Comparison of ENCODE assay signal across 11 cellular contexts in the genomic region with DNA sequence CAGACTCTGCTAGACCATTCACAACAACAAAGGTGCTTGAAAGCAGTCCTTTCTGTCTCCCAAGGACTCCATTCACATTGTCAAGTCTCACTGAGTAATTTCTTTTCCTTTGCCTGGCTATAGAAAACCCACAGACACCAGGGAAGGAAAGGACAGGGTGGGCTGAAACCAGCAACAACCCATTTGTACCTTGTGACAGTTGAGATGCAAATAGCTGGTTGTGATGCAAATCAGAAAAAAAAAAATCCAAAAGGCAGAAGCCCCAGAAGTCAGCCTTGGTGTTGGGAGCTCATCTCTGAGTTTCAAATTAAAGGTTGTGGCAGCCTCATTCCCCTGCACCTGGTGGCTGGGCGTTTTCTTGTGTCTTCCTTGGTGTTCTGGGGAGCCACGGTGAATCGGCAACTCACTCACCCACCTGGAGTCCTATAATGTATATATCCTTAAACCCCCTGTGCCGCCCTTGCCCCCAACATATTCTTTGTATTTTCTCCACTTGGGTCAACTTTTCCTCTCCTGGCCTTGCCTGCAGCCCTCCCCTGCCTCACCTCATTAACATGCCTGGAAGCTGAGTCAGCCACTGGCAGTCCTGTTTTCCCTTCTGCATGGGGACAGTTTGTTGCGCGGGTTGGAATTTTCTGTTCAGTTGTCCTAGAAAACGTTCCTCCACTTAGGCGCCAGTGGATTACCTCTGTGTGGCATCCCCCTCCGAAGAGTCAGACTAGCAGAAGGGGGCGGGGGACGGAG.
A peak's percentile ranks its signal among the peaks of the same experiment; 100 is the strongest.
DNase-seq lines count a peak whose midpoint lies in the region; ATAC-seq and TF ChIP-seq lines count a peak whose summit lies in the region.
"Had no signal": no experiment of that assay in that cellular context is flagged by ENCODE, and none has a peak within 500 bp of the region (broad histone marks: within the 10 kb centered on the region; RNA-seq: fewer than 3 reads in every experiment).

No MANE protein-coding gene starts in this region.

- H3K9me3 Mint-ChIP-seq in nephron progenitor cell = no peaks in the 10 kb centered on the region
- H3K9me3 Mint-ChIP-seq in activated CD4-positive, alpha-beta T cell treated with anti-CD3 and anti-CD28 coated beads for 36 hours (ENCODE audit: low read depth) = no peaks in the 10 kb centered on the region
- H3K9me3 Mint-ChIP-seq: CD4-positive, CD25-positive, alpha-beta regulatory T cell had no signal

- peak; percentile 64 for DNase-seq in Ammon's horn (ENCODE audit: low spot score)
- peak; percentile 65 for DNase-seq in PC-3
- no peak for DNase-seq in esophagus squamous epithelium (lab: John Stamatoyannopoulos, UW)
- DNase-seq in nephron progenitor cell = no peak
- DNase-seq in SK-N-DZ (ENCODE audit: low spot score) = no peak
- DNase-seq in activated CD4-positive, alpha-beta T cell treated with anti-CD3 and anti-CD28 coated beads for 36 hours = no peak
- no peak for DNase-seq in NCI-H1694 treated with DMSO at 0.1 percent for 48 hours (lab: John Stamatoyannopoulos, UW)
- DNase-seq: activated CD4-positive, alpha-beta T cell treated with anti-CD3 and anti-CD28 coated beads, Interleukin-2, amount 50 U/mL, for 48 hours; CD4-positive, CD25-positive, alpha-beta regulatory T cell; NCI-H1694 had no signal

- H3K27ac ChIP-seq in PC-3 (ENCODE audit: low read length) = no peak overlapping the region
- peak overlapping the region; percentile 1 to 78 (median 42) for H3K27ac ChIP-seq in esophagus squamous epithelium

- no peaks in the 10 kb centered on the region for H3F3A ChIP-seq in PC-3 (ENCODE audit: low read length, unreplicated experiment)

- H3K36me3 ChIP-seq in PC-3 (ENCODE audit: low read depth, low read length) (no peaks in the 10 kb centered on the region), esophagus squamous epithelium (no peaks in the 10 kb centered on the region)

- BruUV-seq in PC-3 (replicated peaks; lab: Mats Ljungman, UMichigan) = no TSS peak

- H3K4me2 ChIP-seq in PC-3 (ENCODE audit: low read length) = peak overlapping the region; percentile 81

- no peaks in the 10 kb centered on the region for H3K9me2 ChIP-seq in PC-3 (replicated peaks; ENCODE audit: low read length)

- peak overlapping the region; percentile 56 for H3K4me3 Mint-ChIP-seq in nephron progenitor cell
- no peak overlapping the region for H3K4me3 Mint-ChIP-seq in activated CD4-positive, alpha-beta T cell treated with anti-CD3 and anti-CD28 coated beads for 36 hours
- H3K4me3 Mint-ChIP-seq: CD4-positive, CD25-positive, alpha-beta regulatory T cell had no signal

- H3K36me3 Mint-ChIP-seq in nephron progenitor cell (ENCODE audit: low read depth) = no peaks in the 10 kb centered on the region
- no peaks in the 10 kb centered on the region for H3K36me3 Mint-ChIP-seq in activated CD4-positive, alpha-beta T cell treated with anti-CD3 and anti-CD28 coated beads for 36 hours (ENCODE audit: low read depth)
- H3K36me3 Mint-ChIP-seq: CD4-positive, CD25-positive, alpha-beta regulatory T cell had no signal

- H3K79me2 ChIP-seq in PC-3 (ENCODE audit: low read length) = no peaks in the 10 kb centered on the region

- H3K4me3 ChIP-seq in PC-3 (ENCODE audit: low read length) (peak overlapping the region; percentile 43; the same call in 1 of the 2 replicates), esophagus squamous epithelium (no peak overlapping the region)

- POLR2A ChIA-PET in PC-3 (lab: Charles Lee; ENCODE audit: unreplicated experiment) = interaction anchor here (0.6 kb wide), 1 partner anchor 52 kb away, joined by 4 read pairs; no protein-coding TSS in a partner anchor
- POLR2A ChIA-PET in activated CD4-positive, alpha-beta T cell treated with anti-CD3 and anti-CD28 coated beads for 36 hours (lab: Charles Lee) = no interaction called here

- peaks cover 20% of the 10 kb centered on the region for H3K27me3 Mint-ChIP-seq in nephron progenitor cell (ENCODE audit: low read depth, poor library complexity)
- H3K27me3 Mint-ChIP-seq in activated CD4-positive, alpha-beta T cell treated with anti-CD3 and anti-CD28 coated beads for 36 hours = no peaks in the 10 kb centered on the region

- 66 to 72% methylated on average over 6 to 8 of the region's 11 CpGs for WGBS in esophagus squamous epithelium, 2 donors

- ATAC-seq in PC-3 (peak; percentile 91), GM18505 (IDR thresholded peaks at IDR 0.05; ENCODE audit: unreplicated experiment) (no peak)
- no peak for ATAC-seq in activated CD4-positive, alpha-beta T cell treated with anti-CD3 and anti-CD28 coated beads for 36 hours

- no peaks in the 10 kb centered on the region for H4K20me1 ChIP-seq in PC-3 (ENCODE audit: low read length)

- TF ChIP-seq CTCF in PC-3 (conservative IDR thresholded peaks at IDR 0.05; ENCODE audit: low read depth, low read length) = no peak
- no peak for TF ChIP-seq CTCF in esophagus squamous epithelium (IDR thresholded peaks at IDR 0.05)
- no peak for TF ChIP-seq CTCF in nephron progenitor cell (IDR thresholded peaks at IDR 0.05)

- no peaks in the 10 kb centered on the region for H3K27me3 ChIP-seq in PC-3 (ENCODE audit: low read length)
- H3K27me3 ChIP-seq in esophagus squamous epithelium = no peaks in the 10 kb centered on the region

- H3K4me1 Mint-ChIP-seq in nephron progenitor cell = peaks cover 41% of the 10 kb centered on the region
- no peaks in the 10 kb centered on the region for H3K4me1 Mint-ChIP-seq in activated CD4-positive, alpha-beta T cell treated with anti-CD3 and anti-CD28 coated beads for 36 hours

- intact Hi-C loops in PC-3 (cut with micrococcal nuclease) (no loop called here), esophagus squamous epithelium (cut with DNase I) (no loop called here)
- intact Hi-C loops in activated CD4-positive, alpha-beta T cell treated with anti-CD3 and anti-CD28 coated beads for 36 hours (cut with DNase I, micrococcal nuclease) = no loop called here

- no peak overlapping the region for H3K9ac ChIP-seq in PC-3 (ENCODE audit: low read length)

- H3K9me3 ChIP-seq in PC-3 (ENCODE audit: low read length) (no peaks in the 10 kb centered on the region), esophagus squamous epithelium (no peaks in the 10 kb centered on the region)

- H3K27ac Mint-ChIP-seq in nephron progenitor cell = peak overlapping the region; percentile 62
- H3K27ac Mint-ChIP-seq in activated CD4-positive, alpha-beta T cell treated with anti-CD3 and anti-CD28 coated beads for 36 hours = no peak overlapping the region

- CTCF ChIA-PET in PC-3 (lab: Charles Lee) = no interaction called here
- CTCF ChIA-PET in activated CD4-positive, alpha-beta T cell treated with anti-CD3 and anti-CD28 coated beads for 36 hours (lab: Charles Lee) = interaction anchor here (0.6 to 1.3 kb wide), 3 partner anchors 11 to 86 kb away, joined by 3 to 4 read pairs (median 3); no protein-coding TSS in a partner anchor

- TF ChIP-seq POLR2A in esophagus squamous epithelium (IDR thresholded peaks at IDR 0.05) (no peak), GM18505 (IDR thresholded peaks at IDR 0.05; ENCODE audit: borderline replicate concordance, extremely low read depth, insufficient read depth, insufficient read length) (no peak)

- H2AFZ ChIP-seq in PC-3 (ENCODE audit: low read length) = 0 out of 2 replicates have a peak overlapping the region, but pooled peaks have one; percentile 45

- peaks cover 16% of the 10 kb centered on the region for H3K4me1 ChIP-seq in PC-3 (ENCODE audit: insufficient read depth, low read length)
- peaks cover 0 to 34% (median 8%) of the 10 kb centered on the region in 3 donors for H3K4me1 ChIP-seq in esophagus squamous epithelium

Comparison
In these comparisons a context has a peak if more than half of its experiments do, and no peak if none do; other contexts are left out.
1. DNase-seq: peak in Ammon's horn (single experiment) and PC-3 (single experiment); none in esophagus squamous epithelium (single experiment), nephron progenitor cell (single experiment), SK-N-DZ (single experiment), activated CD4-positive, alpha-beta T cell treated with anti-CD3 and anti-CD28 coated beads for 36 hours (single experiment) and NCI-H1694 treated with DMSO at 0.1 percent for 48 hours (single experiment).